In the genomic region with DNA sequence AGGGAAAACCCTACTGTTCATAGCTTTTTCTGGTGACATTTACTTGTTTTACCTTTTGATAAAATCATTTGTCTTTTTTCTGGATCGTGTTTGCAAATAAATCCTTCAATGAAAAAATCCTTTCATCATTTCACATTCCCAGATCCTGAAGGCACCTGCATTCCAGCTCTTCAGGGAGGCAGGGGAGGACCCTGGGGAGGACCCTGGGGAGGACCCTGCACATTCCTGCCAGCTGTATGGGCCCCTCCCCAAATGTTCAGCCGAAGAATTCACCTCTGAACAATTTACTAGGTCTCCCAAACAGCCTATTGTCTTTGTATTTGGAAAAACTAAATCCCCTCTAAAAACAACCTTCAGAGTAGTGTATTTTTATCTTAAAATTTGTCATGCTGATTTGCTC, we compare ENCODE assay signal across 30 cellular contexts.
"Had no signal": no experiment of that assay in that cellular context is flagged by ENCODE, and none has a peak within 500 bp of the region (broad histone marks: within the 10 kb centered on the region; RNA-seq: fewer than 3 reads in every experiment).

No MANE protein-coding gene starts in this region.

- H3K36me3 ChIP-seq: ascending aorta, cardiac muscle cell had no signal

- DNase-seq: activated CD4-positive, alpha-beta memory T cell treated with anti-CD3 and anti-CD28 coated beads, Interleukin-2, amount 10 ng/mL, durations not matched to agents 7 days and 5 days; activated CD4-positive, alpha-beta T cell treated with anti-CD3 and anti-CD28 coated beads for 1 hour; activated CD4-positive, alpha-beta T cell treated with anti-CD3 and anti-CD28 coated beads for 36 hours; activated CD4-positive, alpha-beta T cell treated with anti-CD3 and anti-CD28 coated beads for 48 hours; activated CD4-positive, alpha-beta T cell treated with anti-CD3 and anti-CD28 coated beads, Interleukin-2, amount 10 ng/mL, durations not matched to agents 7 days and 5 days; activated CD4-positive, alpha-beta T cell treated with anti-CD3 and anti-CD28 coated beads, Interleukin-2, amount 50 U/mL, for 48 hours; activated CD4-positive, CD25-positive, alpha-beta regulatory T cell; activated CD8-positive, alpha-beta memory T cell treated with anti-CD3 and anti-CD28 coated beads for 24 hours; activated CD8-positive, alpha-beta memory T cell treated with anti-CD3 and anti-CD28 coated beads, Interleukin-2, amount 10 ng/mL, durations not matched to agents 7 days and 5 days; activated CD8-positive, alpha-beta memory T cell treated with anti-CD3 and anti-CD28 coated beads, Interleukin-2, amount 50 U/mL, for 48 hours; activated CD8-positive, alpha-beta T cell treated with anti-CD3 and anti-CD28 coated beads, Interleukin-2, amount 10 ng/mL, durations not matched to agents 7 days and 5 days; activated effector memory CD4-positive, alpha-beta T cell treated with Interleukin-2 at 50 U/mL for 16 hours; activated gamma-delta T cell; activated naive CD4-positive, alpha-beta T cell treated with anti-CD3 and anti-CD28 coated beads, Interleukin-2, amount 10 ng/mL, durations not matched to agents 7 days and 5 days; activated naive CD4-positive, alpha-beta T cell treated with Interleukin-2 at 50 U/mL for 16 hours; activated naive CD8-positive, alpha-beta T cell treated with anti-CD3 and anti-CD28 coated beads, Interleukin-2, amount 10 ng/mL, durations not matched to agents 7 days and 5 days; activated naive CD8-positive, alpha-beta T cell treated with anti-CD3 and anti-CD28 coated beads, Interleukin-2, amount 50 U/mL, for 24 hours; activated T-cell treated with anti-CD3 and anti-CD28 coated beads, Interleukin-2, amount 50 U/mL, for 24 hours; activated T-cell treated with anti-CD3 and anti-CD28 coated beads, Interleukin-2, amount 50 U/mL, for 48 hours; amygdala; anterior cingulate cortex; caudate nucleus; T-cell; T-helper 17 cell had no signal

- ATAC-seq: activated CD4-positive, alpha-beta T cell treated with anti-CD3 and anti-CD28 coated beads for 36 hours; activated CD4-positive, CD25-positive, alpha-beta regulatory T cell treated with anti-CD3 and anti-CD28 coated beads, Interleukin-2, amount 50 U/mL, for 24 hours; activated CD8-positive, alpha-beta memory T cell treated with anti-CD3 and anti-CD28 coated beads, Interleukin-2, amount 10 ng/mL, durations not matched to agents 7 days and 5 days; activated CD8-positive, alpha-beta T cell treated with anti-CD3 and anti-CD28 coated beads, Interleukin-2, amount 10 ng/mL, durations not matched to agents 7 days and 5 days; activated naive CD8-positive, alpha-beta T cell treated with anti-CD3 and anti-CD28 coated beads, Interleukin-2, amount 50 U/mL, for 24 hours; T-cell; T-helper 17 cell had no signal

- H3K27ac ChIP-seq: ascending aorta, cardiac muscle cell, VCaP had no signal

- H3K9me3 ChIP-seq: ascending aorta had no signal

- FAIRE-seq: bronchial epithelial cell, TTC549 had no signal

- H3K27me3 ChIP-seq: ascending aorta, cardiac muscle cell had no signal

- H3K4me3 ChIP-seq: ascending aorta, cardiac muscle cell had no signal
